In the genomic region with DNA sequence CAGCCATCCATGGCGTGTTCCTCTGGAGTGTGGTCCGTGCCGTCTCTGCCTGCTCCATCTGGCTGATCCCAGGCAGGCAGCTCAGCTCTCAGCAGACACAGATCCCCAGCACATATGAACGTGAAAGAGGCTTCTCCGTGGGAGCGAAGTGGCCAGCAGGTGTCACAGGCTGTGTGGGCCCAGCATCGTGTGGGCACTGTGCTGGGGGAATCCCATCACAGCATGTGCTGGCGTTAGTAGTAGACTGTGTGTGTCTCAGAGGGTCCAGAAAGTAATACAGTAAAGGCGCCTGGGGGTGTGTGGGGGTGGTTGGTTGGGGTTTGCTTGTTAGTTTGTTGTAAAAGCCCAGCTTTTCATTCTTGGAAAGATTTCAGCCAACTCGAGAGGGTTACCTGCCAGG, we compare ENCODE assay signal across 15 cellular contexts.
"Had no signal": no experiment of that assay in that cellular context is flagged by ENCODE, and none has a peak within 500 bp of the region (broad histone marks: within the 10 kb centered on the region; RNA-seq: fewer than 3 reads in every experiment).

No MANE protein-coding gene starts in this region.

- DNase-seq: activated CD4-positive, alpha-beta T cell treated with anti-CD3 and anti-CD28 coated beads, Interleukin-2, amount 50 U/mL, for 1 hour; activated naive CD4-positive, alpha-beta T cell treated with anti-CD3 and anti-CD28 coated beads, Interleukin-2, amount 10 ng/mL, durations not matched to agents 7 days and 5 days; activated T-cell treated with anti-CD3 and anti-CD28 coated beads for 4 hours; central memory CD4-positive, alpha-beta T cell; foreskin keratinocyte; mammary epithelial cell; mucosa of descending colon; natural killer cell; sigmoid colon; stimulated activated CD4-positive, alpha-beta T cell treated with anti-CD3 and anti-CD28 coated beads, Interleukin-2, amount 100 ng/mL, for 24 hours; stimulated activated naive B cell treated with anti-CD40 and anti-IgM and Interleukin-4, amounts not matched to agents 10 μg/mL and 1 μg/mL and 100 μg/mL, for 72 hours; upper lobe of right lung had no signal

- H3K36me3 ChIP-seq: heart left ventricle, sigmoid colon, upper lobe of right lung had no signal

- H3K27ac Mint-ChIP-seq: activated naive CD4-positive, alpha-beta T cell treated with anti-CD3 and anti-CD28 coated beads, Interleukin-2, amount 10 ng/mL, durations not matched to agents 7 days and 5 days; activated T-helper 2 cell treated with anti-CD3 and anti-CD28 coated beads, Interferon-gamma antibody, Interleukin-2, Interleukin-4, amounts not matched to agents 10 μg/mL and 5 μg/mL and 100 μg/mL, durations not matched to agents 14 hours and 24 hours and 36 hours; natural killer cell; stimulated activated naive B cell treated with anti-CD40 and anti-IgM and Interleukin-4, amounts not matched to agents 10 μg/mL and 1 μg/mL and 100 μg/mL, for 72 hours; T-helper 1 cell treated with Interleukin-12 subunit alpha and Interleukin-12 subunit beta and Interleukin-4 antibody, amounts not matched to agents 30 μg/mL and 1 μg/mL, for 36 hours had no signal

- H3K4me3 ChIP-seq: heart left ventricle, mucosa of descending colon, sigmoid colon, upper lobe of right lung had no signal

- H3K27me3 Mint-ChIP-seq: activated naive CD4-positive, alpha-beta T cell treated with anti-CD3 and anti-CD28 coated beads, Interleukin-2, amount 10 ng/mL, durations not matched to agents 7 days and 5 days had no signal

- ATAC-seq: foreskin keratinocyte; heart left ventricle; natural killer cell; stimulated activated naive B cell treated with anti-CD40 and anti-IgM and Interleukin-4, amounts not matched to agents 10 μg/mL and 1 μg/mL and 100 μg/mL, for 72 hours; upper lobe of right lung had no signal

- H3K27me3 ChIP-seq: foreskin keratinocyte, heart left ventricle, sigmoid colon, upper lobe of right lung had no signal

- H3K9me3 Mint-ChIP-seq: activated naive CD4-positive, alpha-beta T cell treated with anti-CD3 and anti-CD28 coated beads, Interleukin-2, amount 10 ng/mL, durations not matched to agents 7 days and 5 days; activated T-helper 2 cell treated with anti-CD3 and anti-CD28 coated beads, Interferon-gamma antibody, Interleukin-2, Interleukin-4, amounts not matched to agents 10 μg/mL and 5 μg/mL and 100 μg/mL, durations not matched to agents 14 hours and 24 hours and 36 hours; natural killer cell; stimulated activated naive B cell treated with anti-CD40 and anti-IgM and Interleukin-4, amounts not matched to agents 10 μg/mL and 1 μg/mL and 100 μg/mL, for 72 hours; T-helper 1 cell treated with Interleukin-12 subunit alpha and Interleukin-12 subunit beta and Interleukin-4 antibody, amounts not matched to agents 30 μg/mL and 1 μg/mL, for 36 hours had no signal

- H3K4me3 Mint-ChIP-seq: activated naive CD4-positive, alpha-beta T cell treated with anti-CD3 and anti-CD28 coated beads, Interleukin-2, amount 10 ng/mL, durations not matched to agents 7 days and 5 days; natural killer cell; stimulated activated naive B cell treated with anti-CD40 and anti-IgM and Interleukin-4, amounts not matched to agents 10 μg/mL and 1 μg/mL and 100 μg/mL, for 72 hours; T-helper 1 cell treated with Interleukin-12 subunit alpha and Interleukin-12 subunit beta and Interleukin-4 antibody, amounts not matched to agents 30 μg/mL and 1 μg/mL, for 36 hours had no signal

- H3K27ac ChIP-seq: foreskin keratinocyte, heart left ventricle, sigmoid colon, upper lobe of right lung had no signal

- H3K9me3 ChIP-seq: heart left ventricle, mucosa of descending colon, sigmoid colon, upper lobe of right lung had no signal

- H3K36me3 Mint-ChIP-seq: activated naive CD4-positive, alpha-beta T cell treated with anti-CD3 and anti-CD28 coated beads, Interleukin-2, amount 10 ng/mL, durations not matched to agents 7 days and 5 days; natural killer cell; stimulated activated naive B cell treated with anti-CD40 and anti-IgM and Interleukin-4, amounts not matched to agents 10 μg/mL and 1 μg/mL and 100 μg/mL, for 72 hours had no signal
